8 cellular contexts compared by ENCODE assay signal in the genomic region with DNA sequence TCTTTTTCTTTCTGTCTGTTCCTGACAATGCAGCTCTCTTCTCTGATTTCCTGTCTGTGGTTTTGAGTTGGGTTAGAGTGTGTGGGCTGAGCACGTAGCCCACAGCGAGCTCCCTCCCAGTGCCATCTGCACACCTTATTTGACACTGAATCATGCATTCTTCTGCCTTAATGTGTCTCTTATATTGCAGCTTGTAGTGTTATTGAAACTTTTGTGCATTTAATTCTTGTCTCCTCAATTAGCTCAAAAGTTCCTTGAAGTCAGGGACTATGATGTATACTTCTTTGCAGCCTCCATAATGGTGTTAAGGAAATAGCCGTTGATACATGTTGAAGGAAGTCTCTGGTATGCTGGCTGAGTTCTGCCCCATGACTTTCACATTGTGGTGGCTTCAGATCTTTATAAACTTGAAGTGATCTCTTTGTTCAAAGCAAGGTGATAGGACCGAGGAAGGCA.
DNase-seq lines count a peak whose midpoint lies in the region; ATAC-seq and TF ChIP-seq lines count a peak whose summit lies in the region.

No MANE protein-coding gene starts in this region.

- H3K36me3 ChIP-seq in ovary: no peaks in the 10 kb centered on the region

- H3K27me3 Mint-ChIP-seq in activated T-cell treated with anti-CD3 and anti-CD28 coated beads, Interleukin-2, amount 50 U/mL, for 24 hours: no peaks in the 10 kb centered on the region

- H3K4me1 Mint-ChIP-seq in activated T-cell treated with anti-CD3 and anti-CD28 coated beads, Interleukin-2, amount 50 U/mL, for 24 hours (ENCODE audit: low read depth): peaks cover 60% of the 10 kb centered on the region

- TF ChIP-seq EP300 in ovary (IDR thresholded peaks at IDR 0.05): no peak

- peaks cover 4% of the 10 kb centered on the region for H3K9me3 Mint-ChIP-seq in activated T-cell treated with anti-CD3 and anti-CD28 coated beads, Interleukin-2, amount 50 U/mL, for 24 hours

- TF ChIP-seq CTCF in ovary (IDR thresholded peaks at IDR 0.05): no peak

- peaks cover 3% of the 10 kb centered on the region for H3K4me1 ChIP-seq in ovary (ENCODE audit: insufficient read depth)

- WGBS in ovary, 3 donors: 61 to 80% (median 72%) methylated on average over 4 of the region's 4 CpGs

- no peak overlapping the region for H3K27ac ChIP-seq in ovary

- no peak overlapping the region for H3K4me3 ChIP-seq in ovary

- intact Hi-C loops in ovary (cut with DNase I): no loop called here

- no peaks in the 10 kb centered on the region for H3K9me3 ChIP-seq in ovary

- H3K36me3 Mint-ChIP-seq in activated T-cell treated with anti-CD3 and anti-CD28 coated beads, Interleukin-2, amount 50 U/mL, for 24 hours (ENCODE audit: low read depth): no peaks in the 10 kb centered on the region

- no peak for TF ChIP-seq POLR2A in ovary (IDR thresholded peaks at IDR 0.05)

- no peaks in the 10 kb centered on the region for H3K27me3 ChIP-seq in ovary

- peak overlapping the region; percentile 37 for H3K4me3 Mint-ChIP-seq in activated T-cell treated with anti-CD3 and anti-CD28 coated beads, Interleukin-2, amount 50 U/mL, for 24 hours

- peak overlapping the region; percentile 49 for H3K27ac Mint-ChIP-seq in activated T-cell treated with anti-CD3 and anti-CD28 coated beads, Interleukin-2, amount 50 U/mL, for 24 hours

- ATAC-seq in HG03354 (IDR thresholded peaks at IDR 0.05; ENCODE audit: poor library complexity, severe bottlenecking, unreplicated experiment): peak; percentile 59
- ATAC-seq in GM18520 (IDR thresholded peaks at IDR 0.05; ENCODE audit: unreplicated experiment): no peak

- peak; percentile 19 for DNase-seq in activated CD8-positive, alpha-beta memory T cell treated with anti-CD3 and anti-CD28 coated beads, Interleukin-2, amount 50 U/mL, for 4 hours
- no peak for DNase-seq in activated CD8-positive, alpha-beta memory T cell treated with anti-CD3 and anti-CD28 coated beads for 24 hours
- DNase-seq in activated T-cell treated with anti-CD3 and anti-CD28 coated beads, Interleukin-2, amount 50 U/mL, for 24 hours: peak; percentile 35
- DNase-seq in stimulated activated CD4-positive, alpha-beta T cell treated with anti-CD3 and anti-CD28 coated beads, Interleukin-4, amount 100 ng/mL, for 4 hours: peak; percentile 11 to 46
- DNase-seq in ovary (no peak), COLO829 (ENCODE audit: low spot score) (no peak)

Comparison
In these comparisons a context has a peak if more than half of its experiments do, and no peak if none do; other contexts are left out.
1. DNase-seq: peak in activated CD8-positive, alpha-beta memory T cell treated with anti-CD3 and anti-CD28 coated beads, Interleukin-2, amount 50 U/mL, for 4 hours (single experiment), activated T-cell treated with anti-CD3 and anti-CD28 coated beads, Interleukin-2, amount 50 U/mL, for 24 hours (single experiment) and stimulated activated CD4-positive, alpha-beta T cell treated with anti-CD3 and anti-CD28 coated beads, Interleukin-4, amount 100 ng/mL, for 4 hours (2 of 2); none in activated CD8-positive, alpha-beta memory T cell treated with anti-CD3 and anti-CD28 coated beads for 24 hours (single experiment), ovary (0 of 5) and COLO829 (single experiment).